ENCODE assay signal across 10 cellular contexts in the genomic region with DNA sequence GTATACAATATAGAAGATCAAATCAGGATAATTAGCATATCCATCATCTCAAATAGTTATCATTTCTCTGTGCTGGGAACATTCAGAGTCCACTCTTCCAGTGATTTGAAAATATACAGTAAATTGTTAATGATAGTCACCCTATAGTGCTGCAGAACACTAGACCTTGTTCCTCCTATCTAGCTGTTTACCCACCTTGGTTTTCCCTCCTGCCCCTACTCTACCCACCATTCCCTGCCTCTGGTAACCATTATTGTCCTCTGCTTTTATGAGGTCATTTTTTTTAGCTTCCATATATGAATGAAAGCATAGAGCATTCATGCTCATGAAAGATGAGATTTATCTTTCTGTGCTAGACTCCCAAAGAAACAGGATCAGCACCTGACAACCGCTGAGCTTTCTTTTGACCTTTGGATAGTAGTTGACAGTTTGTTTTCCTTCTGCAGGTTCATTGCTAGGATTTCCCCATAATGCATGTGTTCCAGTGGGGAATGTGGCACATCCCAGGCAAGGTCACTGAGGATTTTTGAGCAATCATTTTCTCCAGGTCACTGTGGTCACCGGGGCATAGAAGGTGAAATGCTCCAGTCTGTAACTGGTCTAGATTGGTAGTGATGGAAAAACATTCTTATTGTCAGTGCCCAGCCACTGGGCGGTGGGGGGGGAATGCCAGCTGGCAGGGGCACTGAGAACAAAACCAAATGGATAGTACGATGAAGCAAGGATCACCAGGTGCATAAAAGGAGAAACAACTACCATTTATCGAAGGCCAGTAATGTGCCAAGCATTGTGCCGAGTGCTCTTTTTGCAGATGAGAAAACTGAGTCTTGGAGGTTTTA. TPM values are rescaled to one million over a fixed set of nuclear protein-coding genes. Genes with fewer than 3 reads are reported as not detected.
DNase-seq lines count a peak whose midpoint lies in the region; ATAC-seq and TF ChIP-seq lines count a peak whose summit lies in the region.
"Had no signal": no experiment of that assay in that cellular context is flagged by ENCODE, and none has a peak within 500 bp of the region (broad histone marks: within the 10 kb centered on the region; RNA-seq: fewer than 3 reads in every experiment).

No MANE protein-coding gene starts in this region.

- H3K4me1 Mint-ChIP-seq in chondrocyte (ENCODE audit: low read depth) (no peaks in the 10 kb centered on the region), progenitor cell of endocrine pancreas (ENCODE audit: low read depth) (peaks cover 6% of the 10 kb centered on the region)

- ATAC-seq in HG02973 (IDR thresholded peaks at IDR 0.05; ENCODE audit: unreplicated experiment) = no peak

- H3K27ac Mint-ChIP-seq in chondrocyte (ENCODE audit: unreplicated experiment) (no peak overlapping the region), progenitor cell of endocrine pancreas (no peak overlapping the region)

- in situ Hi-C loops in Caki2 (cut with HindIII; ENCODE audit: low pct_unique_long_range_greater_than_20kb, low sequenced_read_pairs) = loop anchor here (10.0 kb wide), 1 partner anchor 91 kb away; no protein-coding TSS in a partner anchor

- H3K4me3 Mint-ChIP-seq in chondrocyte (ENCODE audit: unreplicated experiment) = no peak overlapping the region
- no peak overlapping the region for H3K4me3 Mint-ChIP-seq in progenitor cell of endocrine pancreas (ENCODE audit: low read depth)

- DNase-seq in Caki2 (ENCODE audit: low read depth) = peak; percentile 42
- DNase-seq in HuH-7 (ENCODE audit: low spot score) = peak; percentile 73
- no peak for DNase-seq in chondrocyte (ENCODE audit: low spot score)
- DNase-seq in progenitor cell of endocrine pancreas (ENCODE audit: low spot score, unreplicated experiment) = no peak
- no peak for DNase-seq in Kasumi-1 (lab: John Stamatoyannopoulos, UW)
- no peak for DNase-seq in SW480 (ENCODE audit: low spot score)

- TF ChIP-seq CTCF in chondrocyte (IDR thresholded peaks at IDR 0.05) (peak; percentile 18), progenitor cell of endocrine pancreas (IDR thresholded peaks at IDR 0.05; ENCODE audit: unreplicated experiment) (peak; percentile 4)

- H3K9me3 Mint-ChIP-seq in chondrocyte (ENCODE audit: low read depth) (no peaks in the 10 kb centered on the region), progenitor cell of endocrine pancreas (ENCODE audit: low read depth) (peaks cover 5% of the 10 kb centered on the region)

- no peaks in the 10 kb centered on the region for H3K27me3 Mint-ChIP-seq in chondrocyte (ENCODE audit: low read depth)
- H3K27me3 Mint-ChIP-seq in progenitor cell of endocrine pancreas = no peaks in the 10 kb centered on the region

- H3K36me3 Mint-ChIP-seq in chondrocyte (ENCODE audit: low read depth) = no peaks in the 10 kb centered on the region
- H3K36me3 Mint-ChIP-seq in progenitor cell of endocrine pancreas (ENCODE audit: insufficient read depth) = no peaks in the 10 kb centered on the region

RNA-seq across cellular contexts. Expression of a gene that starts 33.6 kb away (rescaled TPM):
- total RNA-seq in Caki2 (2014; rRNA removed; shearing (Covaris generic); ENCODE audit: low replicate concordance) = not detected in 2 replicates
- total RNA-seq in chondrocyte = not detected in 3 replicates
- total RNA-seq in progenitor cell of endocrine pancreas = 0.81 and 1.00 TPM in 2 replicates
- total RNA-seq: cardiac septum, G401, left ventricle myocardium superior had no signal

Comparison
In these comparisons a context has a peak if more than half of its experiments do, and no peak if none do; other contexts are left out.
1. DNase-seq: peak in Caki2 (single experiment) and HuH-7 (single experiment); none in chondrocyte (single experiment), progenitor cell of endocrine pancreas (single experiment), Kasumi-1 (0 of 2) and SW480 (single experiment).